Comparison of ENCODE assay signal across 1 cellular context in genomic region chr2:96816836-96817702, GRCh38.
TF ChIP-seq lines count a peak whose summit lies in the region.

No MANE protein-coding gene starts in this region.

TF ChIP-seq in endothelial cell of umbilical vein, 7 proteins besides CTCF, POLR2A, EP300 and RAD21:
- no peak for TF ChIP-seq GATA2 (IDR thresholded peaks at IDR 0.05; ENCODE audit: insufficient read depth, insufficient read length, low read depth, low read length)
- TF ChIP-seq FOS (IDR thresholded peaks at IDR 0.05; ENCODE audit: borderline replicate concordance, insufficient read depth, low read length) = no peak
- no peak for TF ChIP-seq POLR2AphosphoS5 (IDR thresholded peaks at IDR 0.05; ENCODE audit: insufficient read depth, low read depth, low read length)
- TF ChIP-seq MYC (IDR thresholded peaks at IDR 0.05; ENCODE audit: low read depth, low read length) = no peak
- TF ChIP-seq EZH2 (IDR thresholded peaks at IDR 0.05; ENCODE audit: borderline replicate concordance, low read depth, low read length, severe bottlenecking) = no peak
- no peak for TF ChIP-seq JUN (IDR thresholded peaks at IDR 0.05; ENCODE audit: borderline replicate concordance, insufficient read depth, insufficient read length, low read depth)
- TF ChIP-seq, protein P1, sequence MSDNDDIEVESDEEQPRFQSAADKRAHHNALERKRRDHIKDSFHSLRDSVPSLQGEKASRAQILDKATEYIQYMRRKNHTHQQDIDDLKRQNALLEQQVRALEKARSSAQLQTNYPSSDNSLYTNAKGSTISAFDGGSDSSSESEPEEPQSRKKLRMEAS (IDR thresholded peaks at IDR 0.05; ENCODE audit: insufficient read depth, insufficient read length) = no peak
